ENCODE assay signal across 14 cellular contexts in genomic region chr1:217275617-217276398, GRCh38.
DNase-seq lines count a peak whose midpoint lies in the region; ATAC-seq and TF ChIP-seq lines count a peak whose summit lies in the region.
"Had no signal": no experiment of that assay in that cellular context is flagged by ENCODE, and none has a peak within 500 bp of the region (broad histone marks: within the 10 kb centered on the region; RNA-seq: fewer than 3 reads in every experiment).

No MANE protein-coding gene starts in this region.

- no peak overlapping the region for H3K4me3 Mint-ChIP-seq in chondrocyte (ENCODE audit: unreplicated experiment)
- H3K4me3 Mint-ChIP-seq: activated T-cell treated with anti-CD3 and anti-CD28 coated beads, Interleukin-2, amount 50 U/mL, for 72 hours; CD4-positive, CD25-positive, alpha-beta regulatory T cell; naive B cell had no signal

- H3K27ac Mint-ChIP-seq in chondrocyte (ENCODE audit: unreplicated experiment): peak overlapping the region; percentile 87
- H3K27ac Mint-ChIP-seq: activated T-cell treated with anti-CD3 and anti-CD28 coated beads, Interleukin-2, amount 50 U/mL, for 72 hours; CD4-positive, CD25-positive, alpha-beta regulatory T cell; naive B cell had no signal

- H3K4me1 Mint-ChIP-seq in chondrocyte (ENCODE audit: low read depth): peaks cover 34% of the 10 kb centered on the region
- H3K4me1 Mint-ChIP-seq: CD4-positive, CD25-positive, alpha-beta regulatory T cell; naive B cell had no signal

- H3K9me3 Mint-ChIP-seq in chondrocyte (ENCODE audit: low read depth): peaks cover 9% of the 10 kb centered on the region

- ATAC-seq in HG03354 (IDR thresholded peaks at IDR 0.05; ENCODE audit: poor library complexity, severe bottlenecking, unreplicated experiment) (no peak), GM19455 (IDR thresholded peaks at IDR 0.05; ENCODE audit: unreplicated experiment) (no peak)
- ATAC-seq: activated T-cell treated with anti-CD3 and anti-CD28 coated beads, Interleukin-2, amount 50 U/mL, for 72 hours had no signal

- no peaks in the 10 kb centered on the region for H3K27me3 Mint-ChIP-seq in chondrocyte (ENCODE audit: low read depth)
- H3K27me3 Mint-ChIP-seq: CD4-positive, CD25-positive, alpha-beta regulatory T cell; naive B cell had no signal

- TF ChIP-seq CTCF in chondrocyte (IDR thresholded peaks at IDR 0.05): no peak

- in situ Hi-C loops in Caki2 (cut with HindIII; ENCODE audit: low pct_unique_long_range_greater_than_20kb, low sequenced_read_pairs): no loop called here

- peak; percentile 6 for DNase-seq in Caki2 (ENCODE audit: low read depth)
- peak; percentile 69 for DNase-seq in M059J (ENCODE audit: low read depth)
- no peak for DNase-seq in chondrocyte (ENCODE audit: low spot score)
- peak; percentile 58 for DNase-seq in myocyte (ENCODE audit: low read depth)
- no peak for DNase-seq in DMS79 treated with DMSO at 0.1 percent for 48 hours (lab: John Stamatoyannopoulos, UW)
- DNase-seq in NCI-H2196 treated with DMSO at 0.1 percent for 48 hours (lab: John Stamatoyannopoulos, UW; ENCODE audit: unreplicated experiment): no peak
- DNase-seq: activated CD4-positive, CD25-positive, alpha-beta regulatory T cell; activated T-cell treated with anti-CD3 and anti-CD28 coated beads, Interleukin-2, amount 50 U/mL, for 72 hours; CD4-positive, CD25-positive, alpha-beta regulatory T cell; naive B cell; RPMI8226; stimulated activated CD4-positive, alpha-beta T cell treated with anti-CD3 and anti-CD28 coated beads, Interleukin-15, amount 100 ng/mL, for 24 hours had no signal

- no peaks in the 10 kb centered on the region for H3K36me3 Mint-ChIP-seq in chondrocyte (ENCODE audit: low read depth)
- H3K36me3 Mint-ChIP-seq: CD4-positive, CD25-positive, alpha-beta regulatory T cell; naive B cell had no signal

Comparison
In these comparisons a context has a peak if more than half of its experiments do, and no peak if none do; other contexts are left out.
1. DNase-seq: peak in Caki2 (single experiment), M059J (single experiment) and myocyte (single experiment); none in chondrocyte (single experiment), DMS79 treated with DMSO at 0.1 percent for 48 hours (single experiment) and NCI-H2196 treated with DMSO at 0.1 percent for 48 hours (single experiment).